ENCODE assay signal across 21 cellular contexts in the genomic region with DNA sequence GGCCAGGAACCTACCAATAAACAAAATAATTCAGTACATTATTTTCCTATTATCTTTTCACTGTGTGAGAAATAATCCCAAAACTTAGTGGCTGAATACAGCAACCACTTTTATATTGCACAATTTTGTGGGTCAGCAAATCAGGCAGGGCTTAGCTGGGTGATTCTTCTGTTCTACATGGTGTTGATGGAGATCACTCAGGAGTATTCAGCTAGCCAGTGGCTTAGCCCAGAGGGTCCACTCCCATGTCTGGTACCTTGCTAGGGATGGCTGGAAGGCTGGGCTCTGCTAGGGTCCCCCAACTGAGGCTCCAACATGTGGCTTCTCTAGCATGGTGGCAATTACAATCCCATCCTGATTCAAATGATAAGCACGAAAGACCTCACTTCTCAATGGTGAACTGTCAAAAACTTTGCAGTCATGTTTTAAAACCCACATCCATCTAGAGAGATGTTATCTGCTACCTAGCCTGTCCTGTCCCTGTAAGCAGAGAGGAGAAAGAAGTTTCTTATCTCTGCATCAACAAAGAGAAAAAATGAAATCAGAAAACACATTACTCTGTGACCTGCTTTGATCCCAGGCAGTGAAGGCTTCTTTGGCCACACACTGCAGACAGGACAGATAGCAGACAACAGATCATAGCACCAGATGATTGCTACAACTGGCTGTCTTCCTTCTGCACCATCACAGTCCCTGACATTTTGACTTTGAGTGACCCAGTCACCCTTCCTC. TPM values are rescaled to one million over a fixed set of nuclear protein-coding genes. Genes with fewer than 3 reads are reported as not detected.
A peak's percentile ranks its signal among the peaks of the same experiment; 100 is the strongest.
DNase-seq lines count a peak whose midpoint lies in the region; ATAC-seq, FAIRE-seq and TF ChIP-seq lines count a peak whose summit lies in the region.
"Had no signal": no experiment of that assay in that cellular context is flagged by ENCODE, and none has a peak within 500 bp of the region (broad histone marks: within the 10 kb centered on the region; RNA-seq: fewer than 3 reads in every experiment).

No MANE protein-coding gene starts in this region.

- H3K4me3 ChIP-seq in HepG2 (replicated peaks in 1 of 3; ENCODE audit: insufficient read depth in 1 of 3, low read depth in 2 of 3, low read length in 3 of 3) (no peak overlapping the region), right lobe of liver (no peak overlapping the region)
- H3K4me3 ChIP-seq: HAP-1 had no signal

- no CpG with 5 or more reads among the region's 1 CpG for WGBS in HepG2 (ENCODE audit: low lambda C conversion rate)
- WGBS in right lobe of liver (ENCODE audit: insufficient coverage, low coverage, low lambda C conversion rate, missing lambda C conversion rate): 57% methylated on average over 1 of the region's 1 CpG

- H3K27ac ChIP-seq in HepG2 (ENCODE audit: extremely low read length, insufficient read depth, low read length): no peak overlapping the region
- no peak overlapping the region for H3K27ac ChIP-seq in right lobe of liver
- H3K27ac ChIP-seq in RWPE1: no peak overlapping the region
- H3K27ac ChIP-seq: 22Rv1, HL-60 had no signal

- no peak for FAIRE-seq in HepG2 (lab: Jason Lieb, UNC)
- FAIRE-seq in GM12892 (lab: Jason Lieb, UNC): no peak
- FAIRE-seq: D721Med had no signal

- H2AFZ ChIP-seq in HepG2 (ENCODE audit: low read length): no peak overlapping the region

- no peaks in the 10 kb centered on the region for H3K4me1 ChIP-seq in HepG2 (ENCODE audit: insufficient read depth, low read length)
- H3K4me1 ChIP-seq in right lobe of liver: no peaks in the 10 kb centered on the region
- H3K4me1 ChIP-seq: HAP-1 had no signal

- TF ChIP-seq POLR2A in HepG2 (IDR thresholded peaks at IDR 0.05; ENCODE audit: insufficient read depth in 1 of 2, low read depth in 2 of 2, low read length in 2 of 2) (no peak), right lobe of liver (IDR thresholded peaks at IDR 0.05) (no peak), GM12892 (IDR thresholded peaks at IDR 0.05; ENCODE audit: low read depth, low read length) (no peak)

- H3K9me3 ChIP-seq in HepG2 (ENCODE audit: low read length) (no peaks in the 10 kb centered on the region), right lobe of liver (no peaks in the 10 kb centered on the region)
- H3K9me3 ChIP-seq: HAP-1 had no signal

- H3K9ac ChIP-seq in HepG2 (ENCODE audit: insufficient read depth, low read depth, low read length): no peak overlapping the region

- no peak overlapping the region for H3K4me2 ChIP-seq in HepG2 (ENCODE audit: low read depth, low read length)

- TF ChIP-seq EP300 in HepG2 (IDR thresholded peaks at IDR 0.05; ENCODE audit: low read depth in 2 of 2, low read length in 2 of 2): no peak
- TF ChIP-seq EP300 in HepG2 (CRISPR knock-in tag; IDR thresholded peaks at IDR 0.05; ENCODE audit: borderline replicate concordance): no peak

- in situ Hi-C loops in HepG2 (cut with HindIII; ENCODE audit: extremely low pct_ligation_motif_present, low pct_unique_long_range_greater_than_20kb): no loop called here

- TF ChIP-seq RAD21 in HepG2 (CRISPR knock-in tag; IDR thresholded peaks at IDR 0.05): no peak

- POLR2A ChIA-PET in HepG2 (lab: Yijun Ruan, JAX) (no interaction called here), RWPE1 (lab: Yijun Ruan, JAX; ENCODE audit: low non-redundant PET) (no interaction called here)

- BruUV-seq in HepG2 (replicated peaks; lab: Mats Ljungman, UMichigan): no TSS peak

- CTCF ChIA-PET in HepG2 (lab: Yijun Ruan, JAX; ENCODE audit: low intra/inter-chr PET ratio, low total read pairs): no interaction called here
- CTCF ChIA-PET in RWPE1 (lab: Yijun Ruan, JAX): no interaction called here

- DNase-seq in HepG2 (ENCODE audit: low spot score): no peak
- DNase-seq in right lobe of liver: no peak
- DNase-seq in SK-N-DZ (ENCODE audit: low spot score): peak; percentile 80
- DNase-seq in islet precursor cell: peak; percentile 65
- no peak for DNase-seq in GM12892 (ENCODE audit: insufficient read length)
- DNase-seq in RWPE1 (ENCODE audit: low spot score): no peak
- DNase-seq: CD8-positive, alpha-beta T cell; COR-L47; DMS153; DMS79 treated with DMSO at 0.1 percent for 48 hours; GDM1; GOT3; KG1 had no signal

- TF ChIP-seq CTCF in HepG2 (CRISPR knock-in tag; IDR thresholded peaks at IDR 0.05) (no peak), right lobe of liver (IDR thresholded peaks at IDR 0.05) (no peak), RWPE1 (conservative IDR thresholded peaks at IDR 0.05; ENCODE audit: low read depth) (no peak)

- no peaks in the 10 kb centered on the region for H3K79me2 ChIP-seq in HepG2 (ENCODE audit: insufficient read depth, low read length)

- peaks cover 3 to 11% of the 10 kb centered on the region in 2 experiments; a peak in 4 of 5 replicates for H3K27me3 ChIP-seq in HepG2 (ENCODE audit: control insufficient read depth in 1 of 2, insufficient read depth in 2 of 2, low read length in 2 of 2)
- H3K27me3 ChIP-seq in right lobe of liver: no peaks in the 10 kb centered on the region

- H3K36me3 ChIP-seq in HepG2 (replicated peaks in 1 of 2; ENCODE audit: control insufficient read depth in 1 of 2, insufficient read depth in 2 of 2, low read length in 2 of 2) (no peaks in the 10 kb centered on the region), right lobe of liver (no peaks in the 10 kb centered on the region)
- H3K36me3 ChIP-seq: HAP-1 had no signal

- no peaks in the 10 kb centered on the region for H4K20me1 ChIP-seq in HepG2 (ENCODE audit: insufficient read depth, low read length)

- no peak for ATAC-seq in HepG2
- no peak for ATAC-seq in right lobe of liver
- ATAC-seq in GM19452 (IDR thresholded peaks at IDR 0.05; ENCODE audit: unreplicated experiment): no peak
- ATAC-seq: CD8-positive, alpha-beta T cell had no signal

- intact Hi-C loops in HepG2 (cut with micrococcal nuclease; ENCODE audit: unreplicated experiment): no loop called here
- intact Hi-C loops in right lobe of liver (cut with DNase I): no loop called here

TF ChIP-seq in HepG2, 621 proteins besides CTCF, POLR2A, EP300 and RAD21:
- TF ChIP-seq, protein P1, sequence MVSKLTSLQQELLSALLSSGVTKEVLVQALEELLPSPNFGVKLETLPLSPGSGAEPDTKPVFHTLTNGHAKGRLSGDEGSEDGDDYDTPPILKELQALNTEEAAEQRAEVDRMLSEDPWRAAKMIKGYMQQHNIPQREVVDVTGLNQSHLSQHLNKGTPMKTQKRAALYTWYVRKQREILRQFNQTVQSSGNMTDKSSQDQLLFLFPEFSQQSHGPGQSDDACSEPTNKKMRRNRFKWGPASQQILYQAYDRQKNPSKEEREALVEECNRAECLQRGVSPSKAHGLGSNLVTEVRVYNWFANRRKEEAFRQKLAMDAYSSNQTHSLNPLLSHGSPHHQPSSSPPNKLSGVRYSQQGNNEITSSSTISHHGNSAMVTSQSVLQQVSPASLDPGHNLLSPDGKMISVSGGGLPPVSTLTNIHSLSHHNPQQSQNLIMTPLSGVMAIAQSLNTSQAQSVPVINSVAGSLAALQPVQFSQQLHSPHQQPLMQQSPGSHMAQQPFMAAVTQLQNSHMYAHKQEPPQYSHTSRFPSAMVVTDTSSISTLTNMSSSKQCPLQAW (CRISPR knock-in tag; IDR thresholded peaks at IDR 0.05): no peak
- peak; percentile 83 for TF ChIP-seq ZNF331 (CRISPR knock-in tag; IDR thresholded peaks at IDR 0.05)
- peak; percentile 16; the same call in 1 of the 2 replicates for TF ChIP-seq CEBPB (IDR thresholded peaks at IDR 0.05; ENCODE audit: borderline replicate concordance, low read depth, low read length)
- TF ChIP-seq, protein P2, sequence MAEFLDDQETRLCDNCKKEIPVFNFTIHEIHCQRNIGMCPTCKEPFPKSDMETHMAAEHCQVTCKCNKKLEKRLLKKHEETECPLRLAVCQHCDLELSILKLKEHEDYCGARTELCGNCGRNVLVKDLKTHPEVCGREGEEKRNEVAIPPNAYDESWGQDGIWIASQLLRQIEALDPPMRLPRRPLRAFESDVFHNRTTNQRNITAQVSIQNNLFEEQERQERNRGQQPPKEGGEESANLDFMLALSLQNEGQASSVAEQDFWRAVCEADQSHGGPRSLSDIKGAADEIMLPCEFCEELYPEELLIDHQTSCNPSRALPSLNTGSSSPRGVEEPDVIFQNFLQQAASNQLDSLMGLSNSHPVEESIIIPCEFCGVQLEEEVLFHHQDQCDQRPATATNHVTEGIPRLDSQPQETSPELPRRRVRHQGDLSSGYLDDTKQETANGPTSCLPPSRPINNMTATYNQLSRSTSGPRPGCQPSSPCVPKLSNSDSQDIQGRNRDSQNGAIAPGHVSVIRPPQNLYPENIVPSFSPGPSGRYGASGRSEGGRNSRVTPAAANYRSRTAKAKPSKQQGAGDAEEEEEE (CRISPR knock-in tag; IDR thresholded peaks at IDR 0.05; ENCODE audit: borderline replicate concordance): no peak

RNA-seq across cellular contexts. Expression of a gene that starts 51.0 kb away (rescaled TPM):
- not detected in 2 replicates for total RNA-seq in HepG2 (2016; rRNA removed; fragmentation: Illumina TruSeq; extraction: Trizol)
- total RNA-seq in HepG2 (2016; cell fraction: cytosol; rRNA removed; fragmentation: Illumina TruSeq; extraction: Trizol; ENCODE audit: low read depth): not detected in 2 replicates
- not detected in 2 replicates for total RNA-seq in HepG2 (2016; cell fraction: insoluble cytoplasmic fraction; rRNA removed; fragmentation: Illumina TruSeq; extraction: Trizol)
- total RNA-seq in HepG2 (2016; cell fraction: membrane; rRNA removed; fragmentation: Illumina TruSeq; extraction: Trizol): not detected in 2 replicates
- not detected in 2 replicates for total RNA-seq in HepG2 (2016; cell fraction: nucleus; rRNA removed; fragmentation: Illumina TruSeq; extraction: Trizol)
- polyA plus RNA-seq in HepG2 (2011; rRNA removed): not detected in 2 replicates
- polyA plus RNA-seq in HepG2 (2011; cell fraction: cytosol; rRNA removed): not detected in 2 replicates
- not detected in 2 replicates for polyA plus RNA-seq in HepG2 (2011; cell fraction: nucleus; rRNA removed)
- polyA plus RNA-seq in HepG2 (2012): not detected in 2 replicates
- polyA plus RNA-seq in HepG2 (2016; cell fraction: cytosol; fragmentation: Illumina TruSeq; extraction: Trizol; ENCODE audit: low read depth): not detected in 2 replicates
- not detected in 2 replicates for polyA plus RNA-seq in HepG2 (2016; cell fraction: insoluble cytoplasmic fraction; fragmentation: Illumina TruSeq; extraction: Trizol; ENCODE audit: low read depth)
- polyA plus RNA-seq in HepG2 (2016; cell fraction: membrane; fragmentation: Illumina TruSeq; extraction: Trizol; ENCODE audit: low read depth): not detected in 2 replicates
- polyA plus RNA-seq in HepG2 (2016; cell fraction: nucleus; fragmentation: Illumina TruSeq; extraction: Trizol; ENCODE audit: insufficient read depth, low read depth): not detected in 2 replicates
- polyA minus RNA-seq in HepG2 (2011; rRNA and poly(A)+ RNA removed; ENCODE audit: low replicate concordance): not detected in 2 replicates
- not detected in 2 replicates for polyA minus RNA-seq in HepG2 (2011; cell fraction: cytosol; rRNA and poly(A)+ RNA removed)
- not detected in 2 replicates for polyA minus RNA-seq in HepG2 (2011; cell fraction: nucleus; rRNA and poly(A)+ RNA removed)
- total RNA-seq in right lobe of liver: 1 to 10 TPM in 3 of 6 experiments, under 1 TPM in 3; 0.49 to 4.3 (median 1.0) TPM
- polyA plus RNA-seq in SK-N-DZ (2014; cell fraction: cytosol; rRNA removed): not detected in 2 replicates
- polyA plus RNA-seq in SK-N-DZ (2014; cell fraction: nucleus; rRNA removed): not detected in 2 replicates
- polyA plus RNA-seq in GM12892 (2012; ENCODE audit: missing spikeins): 0.85 TPM
- total RNA-seq: A673; CD8-positive, alpha-beta T cell had no signal
- polyA plus RNA-seq: BJ, CD14-positive monocyte had no signal

Comparison
In these comparisons a context has a peak if more than half of its experiments do, and no peak if none do; other contexts are left out.
1. DNase-seq: peak in SK-N-DZ (single experiment) and islet precursor cell (single experiment); none in HepG2 (single experiment), right lobe of liver (0 of 3), GM12892 (single experiment) and RWPE1 (single experiment).